ENCODE assay signal across 2 cellular contexts in the genomic region with DNA sequence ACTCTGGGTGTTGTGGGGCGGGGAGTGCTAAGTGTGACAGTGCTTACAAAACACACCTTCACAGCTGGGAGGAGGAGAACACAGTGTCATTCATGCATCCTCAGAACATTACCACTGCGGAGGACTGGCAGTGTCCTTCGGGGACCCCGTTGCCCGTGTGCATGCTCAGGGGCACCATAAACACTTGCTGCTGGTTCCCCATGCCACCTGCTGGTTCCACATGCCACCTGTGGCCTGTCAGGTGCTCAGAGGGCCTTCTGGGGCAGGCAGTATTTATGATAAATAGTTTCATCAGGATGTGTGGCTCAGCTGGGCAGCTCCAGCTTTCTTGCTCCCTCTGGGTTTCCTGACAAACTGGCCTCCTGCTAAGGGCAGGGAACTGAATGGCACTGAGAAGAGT.
TF ChIP-seq lines count a peak whose summit lies in the region.

No MANE protein-coding gene starts in this region.

TF ChIP-seq in HEK293, 187 proteins besides CTCF, POLR2A, EP300 and RAD21 (continued from another document):
- TF ChIP-seq SCRT1 (tag by site-specific recombination; IDR thresholded peaks at IDR 0.05; ENCODE audit: borderline replicate concordance) (peak; percentile 91), ZIC2 (tag by site-specific recombination; IDR thresholded peaks at IDR 0.05) (peak; percentile 95), ZNF2 (tag by site-specific recombination; IDR thresholded peaks at IDR 0.05) (no peak), ZNF239 (tag by site-specific recombination; IDR thresholded peaks at IDR 0.05) (no peak), ZFP37 (tag by site-specific recombination; IDR thresholded peaks at IDR 0.05) (no peak)
- TF ChIP-seq, protein P1, sequence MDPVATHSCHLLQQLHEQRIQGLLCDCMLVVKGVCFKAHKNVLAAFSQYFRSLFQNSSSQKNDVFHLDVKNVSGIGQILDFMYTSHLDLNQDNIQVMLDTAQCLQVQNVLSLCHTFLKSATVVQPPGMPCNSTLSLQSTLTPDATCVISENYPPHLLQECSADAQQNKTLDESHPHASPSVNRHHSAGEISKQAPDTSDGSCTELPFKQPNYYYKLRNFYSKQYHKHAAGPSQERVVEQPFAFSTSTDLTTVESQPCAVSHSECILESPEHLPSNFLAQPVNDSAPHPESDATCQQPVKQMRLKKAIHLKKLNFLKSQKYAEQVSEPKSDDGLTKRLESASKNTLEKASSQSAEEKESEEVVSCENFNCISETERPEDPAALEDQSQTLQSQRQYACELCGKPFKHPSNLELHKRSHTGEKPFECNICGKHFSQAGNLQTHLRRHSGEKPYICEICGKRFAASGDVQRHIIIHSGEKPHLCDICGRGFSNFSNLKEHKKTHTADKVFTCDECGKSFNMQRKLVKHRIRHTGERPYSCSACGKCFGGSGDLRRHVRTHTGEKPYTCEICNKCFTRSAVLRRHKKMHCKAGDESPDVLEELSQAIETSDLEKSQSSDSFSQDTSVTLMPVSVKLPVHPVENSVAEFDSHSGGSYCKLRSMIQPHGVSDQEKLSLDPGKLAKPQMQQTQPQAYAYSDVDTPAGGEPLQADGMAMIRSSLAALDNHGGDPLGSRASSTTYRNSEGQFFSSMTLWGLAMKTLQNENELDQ (tag by site-specific recombination; IDR thresholded peaks at IDR 0.05; ENCODE audit: low read depth), result no peak

TF ChIP-seq in HepG2, 621 proteins besides CTCF, POLR2A, EP300 and RAD21 (continued from another document):
- TF ChIP-seq, protein P2, sequence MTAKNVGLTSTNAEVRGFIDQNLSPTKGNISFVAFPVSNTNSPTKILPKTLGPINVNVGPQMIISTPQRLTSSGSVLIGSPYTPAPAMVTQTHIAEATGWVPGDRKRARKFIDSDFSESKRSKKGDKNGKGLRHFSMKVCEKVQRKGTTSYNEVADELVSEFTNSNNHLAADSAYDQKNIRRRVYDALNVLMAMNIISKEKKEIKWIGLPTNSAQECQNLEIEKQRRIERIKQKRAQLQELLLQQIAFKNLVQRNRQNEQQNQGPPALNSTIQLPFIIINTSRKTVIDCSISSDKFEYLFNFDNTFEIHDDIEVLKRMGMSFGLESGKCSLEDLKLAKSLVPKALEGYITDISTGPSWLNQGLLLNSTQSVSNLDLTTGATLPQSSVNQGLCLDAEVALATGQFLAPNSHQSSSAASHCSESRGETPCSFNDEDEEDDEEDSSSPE (CRISPR knock-in tag; IDR thresholded peaks at IDR 0.05), result no peak
